Comparison of ENCODE assay signal across 27 cellular contexts in the genomic region with DNA sequence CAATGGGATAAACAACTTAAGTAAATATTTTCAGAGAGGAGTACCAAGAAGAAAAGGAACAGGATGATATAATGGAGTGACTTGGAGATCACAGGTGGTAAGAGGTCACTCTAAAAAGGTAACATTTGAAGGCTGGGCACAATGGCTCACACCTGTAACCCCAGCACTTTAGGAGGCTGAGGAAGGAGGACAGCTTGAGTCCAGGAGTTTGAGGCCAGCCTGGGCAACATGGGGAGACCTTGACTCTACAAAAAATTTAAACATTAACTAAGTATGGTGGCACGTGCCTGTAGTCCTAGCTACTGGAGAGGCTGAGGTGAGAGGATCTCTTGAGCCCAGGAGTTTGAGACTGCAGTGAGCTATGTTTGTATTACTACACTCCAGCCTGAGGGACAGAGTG. TPM values are rescaled to one million over a fixed set of nuclear protein-coding genes. Genes with fewer than 3 reads are reported as not detected.
A peak's percentile ranks its signal among the peaks of the same experiment; 100 is the strongest.
DNase-seq lines count a peak whose midpoint lies in the region; ATAC-seq and TF ChIP-seq lines count a peak whose summit lies in the region.
"Had no signal": no experiment of that assay in that cellular context is flagged by ENCODE, and none has a peak within 500 bp of the region (broad histone marks: within the 10 kb centered on the region; RNA-seq: fewer than 3 reads in every experiment).

No MANE protein-coding gene starts in this region.

- H3K4me1 Mint-ChIP-seq in activated naive CD4-positive, alpha-beta T cell treated with anti-CD3 and anti-CD28 coated beads, Interleukin-2, amount 50 U/mL, for 24 hours: peaks cover 40% of the 10 kb centered on the region
- H3K4me1 Mint-ChIP-seq in CD4-positive, CD25-positive, alpha-beta regulatory T cell: peaks cover 11 to 50% (median 26%) of the 10 kb centered on the region in 4 donors
- peaks cover 20% of the 10 kb centered on the region for H3K4me1 Mint-ChIP-seq in type B pancreatic cell (ENCODE audit: unreplicated experiment)

- ATAC-seq in CD4-positive, CD25-positive, alpha-beta regulatory T cell (ENCODE audit: low read depth in 2 of 2): no peak
- ATAC-seq: CD8-positive, alpha-beta T cell; GM12878; GM23338; Right ventricle myocardium inferior had no signal

- no peak for TF ChIP-seq CTCF in VCaP (conservative IDR thresholded peaks at IDR 0.05)
- no peak for TF ChIP-seq CTCF in type B pancreatic cell (conservative IDR thresholded peaks at IDR 0.05)
- TF ChIP-seq CTCF in right atrium auricular region (IDR thresholded peaks at IDR 0.05): no peak
- TF ChIP-seq CTCF in vagina (IDR thresholded peaks at IDR 0.05): no peak

- H3K4me3 ChIP-seq in CD4-positive, CD25-positive, alpha-beta regulatory T cell (ENCODE audit: low read depth, low read length): no peak overlapping the region
- H3K4me3 ChIP-seq in right atrium auricular region (no peak overlapping the region), vagina (no peak overlapping the region)
- H3K4me3 ChIP-seq: BLaER1, GM12878, GM23338, HAP-1, PC-9, SJCRH30 had no signal

- H3K27me3 Mint-ChIP-seq in activated naive CD4-positive, alpha-beta T cell treated with anti-CD3 and anti-CD28 coated beads, Interleukin-2, amount 50 U/mL, for 24 hours: no peaks in the 10 kb centered on the region
- no peaks in the 10 kb centered on the region for H3K27me3 Mint-ChIP-seq in CD4-positive, CD25-positive, alpha-beta regulatory T cell
- no peaks in the 10 kb centered on the region for H3K27me3 Mint-ChIP-seq in type B pancreatic cell

- DNase-seq in activated naive CD4-positive, alpha-beta T cell treated with anti-CD3 and anti-CD28 coated beads, Interleukin-2, amount 50 U/mL, for 16 hours: no peak
- no peak for DNase-seq in CD4-positive, CD25-positive, alpha-beta regulatory T cell
- no peak for DNase-seq in type B pancreatic cell (ENCODE audit: extremely low spot score, unreplicated experiment)
- DNase-seq in right atrium auricular region (ENCODE audit: low spot score): no peak
- DNase-seq in vagina (ENCODE audit: extremely low spot score in 2 of 2): no peak
- DNase-seq: CD8-positive, alpha-beta T cell; DMS 273 treated with DMSO at 0.1 percent for 48 hours; DMS79; EL; GDM1; HFFc6; IMR-90; KG1; MM.1S; NCI-H2029; NCI-H446; NCI-H524 treated with DMSO at 0.1 percent for 48 hours; NCI-H774; PC-9; SJCRH30 had no signal

- H3K27ac ChIP-seq in CD4-positive, CD25-positive, alpha-beta regulatory T cell (ENCODE audit: insufficient read depth, low read length, poor library complexity, severe bottlenecking): no peak overlapping the region
- H3K27ac ChIP-seq in VCaP (peak overlapping the region; percentile 63; the same call in 1 of the 2 replicates), right atrium auricular region (no peak overlapping the region), vagina (no peak overlapping the region)
- H3K27ac ChIP-seq: BLaER1, PC-9, SJCRH30 had no signal

- peaks cover 2% of the 10 kb centered on the region for H3K36me3 ChIP-seq in CD4-positive, CD25-positive, alpha-beta regulatory T cell (ENCODE audit: control insufficient read depth, insufficient read depth, low read length)
- H3K36me3 ChIP-seq in right atrium auricular region (no peaks in the 10 kb centered on the region), vagina (no peaks in the 10 kb centered on the region)

- no peak for TF ChIP-seq POLR2A in vagina (IDR thresholded peaks at IDR 0.05)

- intact Hi-C loops in vagina (cut with DNase I): loop anchor here (10.0 kb wide), 2 partner anchors 53 to 93 kb away; partner anchors contain the start of gene DHRS7B

- H3K9me3 Mint-ChIP-seq in activated naive CD4-positive, alpha-beta T cell treated with anti-CD3 and anti-CD28 coated beads, Interleukin-2, amount 50 U/mL, for 24 hours: no peaks in the 10 kb centered on the region
- no peaks in the 10 kb centered on the region for H3K9me3 Mint-ChIP-seq in CD4-positive, CD25-positive, alpha-beta regulatory T cell
- H3K9me3 Mint-ChIP-seq in type B pancreatic cell: peaks cover 4% of the 10 kb centered on the region
- H3K9me3 Mint-ChIP-seq: CD8-positive, alpha-beta T cell; GM23338; HFFc6 had no signal

- no peak overlapping the region for H3K27ac Mint-ChIP-seq in activated naive CD4-positive, alpha-beta T cell treated with anti-CD3 and anti-CD28 coated beads, Interleukin-2, amount 50 U/mL, for 24 hours
- H3K27ac Mint-ChIP-seq in CD4-positive, CD25-positive, alpha-beta regulatory T cell: peak overlapping the region in 2 of 3 donors; percentile 50 to 92
- H3K27ac Mint-ChIP-seq in type B pancreatic cell: peak overlapping the region; percentile 21
- H3K27ac Mint-ChIP-seq: CD8-positive, alpha-beta T cell; GM23338; HFFc6 had no signal

- H3K4me3 Mint-ChIP-seq in activated naive CD4-positive, alpha-beta T cell treated with anti-CD3 and anti-CD28 coated beads, Interleukin-2, amount 50 U/mL, for 24 hours: peak overlapping the region; percentile 30
- H3K4me3 Mint-ChIP-seq in CD4-positive, CD25-positive, alpha-beta regulatory T cell: peak overlapping the region in 2 of 4 donors; percentile 33 to 92
- H3K4me3 Mint-ChIP-seq in type B pancreatic cell: peak overlapping the region; percentile 54
- H3K4me3 Mint-ChIP-seq: CD8-positive, alpha-beta T cell; GM23338; HFFc6 had no signal

- peaks cover 21% of the 10 kb centered on the region for H3K4me1 ChIP-seq in CD4-positive, CD25-positive, alpha-beta regulatory T cell (ENCODE audit: control insufficient read depth, insufficient read depth, low read length, poor library complexity, severe bottlenecking)
- peaks cover 0 to 24% of the 10 kb centered on the region in 2 donors for H3K4me1 ChIP-seq in right atrium auricular region
- H3K4me1 ChIP-seq in vagina: peaks cover 26% of the 10 kb centered on the region

- no peaks in the 10 kb centered on the region for H3K9me3 ChIP-seq in CD4-positive, CD25-positive, alpha-beta regulatory T cell (ENCODE audit: control insufficient read depth in 2 of 2, low read length in 2 of 2)
- H3K9me3 ChIP-seq in right atrium auricular region: no peaks in the 10 kb centered on the region
- H3K9me3 ChIP-seq in vagina: no peaks in the 10 kb centered on the region
- H3K9me3 ChIP-seq: BLaER1, HAP-1, SJCRH30 had no signal

- H3K27me3 ChIP-seq in CD4-positive, CD25-positive, alpha-beta regulatory T cell (ENCODE audit: control insufficient read depth, insufficient read depth, low read length): no peaks in the 10 kb centered on the region
- H3K27me3 ChIP-seq in right atrium auricular region (no peaks in the 10 kb centered on the region), vagina (no peaks in the 10 kb centered on the region)
- H3K27me3 ChIP-seq: BLaER1, SJCRH30 had no signal

- peaks cover 12% of the 10 kb centered on the region for H3K36me3 Mint-ChIP-seq in activated naive CD4-positive, alpha-beta T cell treated with anti-CD3 and anti-CD28 coated beads, Interleukin-2, amount 50 U/mL, for 24 hours
- H3K36me3 Mint-ChIP-seq in CD4-positive, CD25-positive, alpha-beta regulatory T cell: peaks cover 17% of the 10 kb centered on the region
- H3K36me3 Mint-ChIP-seq in type B pancreatic cell: peaks cover 9% of the 10 kb centered on the region

RNA-seq across cellular contexts. Expression of gene TMEM11, which starts 3.4 kb away (rescaled TPM):
- 16.1 TPM for total RNA-seq in CD4-positive, CD25-positive, alpha-beta regulatory T cell
- polyA plus RNA-seq in CD4-positive, CD25-positive, alpha-beta regulatory T cell: 10 to 100 TPM; 30.8 to 50.3 (median 45.6) TPM
- total RNA-seq in type B pancreatic cell (ENCODE audit: low replicate concordance) (28.4 and 33.4 TPM in 2 replicates), right atrium auricular region (10 to 100 TPM; 25.5 to 27.2 TPM), vagina (30.2 TPM)

RNA-seq across cellular contexts. Expression of gene NATD1, which starts 35.9 kb away (rescaled TPM):
- 12.7 TPM for total RNA-seq in CD4-positive, CD25-positive, alpha-beta regulatory T cell
- polyA plus RNA-seq in CD4-positive, CD25-positive, alpha-beta regulatory T cell: 1 to 10 TPM; 2.8 to 4.6 (median 2.8) TPM
- total RNA-seq in type B pancreatic cell (ENCODE audit: low replicate concordance): 9.8 and 10.7 TPM in 2 replicates
- 10 to 100 TPM; 15.4 to 17.0 TPM for total RNA-seq in right atrium auricular region
- total RNA-seq in vagina: 4.2 TPM
